2 cellular contexts compared by ENCODE assay signal in the genomic region with DNA sequence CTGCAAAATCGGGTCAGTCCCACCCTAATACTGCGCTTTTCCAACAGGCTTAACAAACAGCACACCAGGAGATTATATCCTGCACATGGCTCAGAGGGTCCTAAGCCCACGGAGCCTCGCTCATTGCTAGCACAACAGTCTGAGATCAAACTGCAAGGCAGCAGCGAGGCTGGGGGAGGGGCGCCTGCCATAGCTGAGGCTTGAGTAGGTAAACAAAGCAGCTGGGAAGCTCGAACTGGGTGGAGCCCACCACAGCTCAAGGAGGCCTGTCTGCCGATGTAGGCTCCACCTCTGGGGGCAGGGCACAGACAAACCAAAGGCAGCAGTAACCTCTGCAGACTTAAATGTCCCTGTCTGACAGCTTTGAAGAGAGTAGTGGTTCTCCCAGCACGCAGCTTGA. TPM values are rescaled to one million over a fixed set of nuclear protein-coding genes. Genes with fewer than 3 reads are reported as not detected.
"Had no signal": no experiment of that assay in that cellular context is flagged by ENCODE, and none has a peak within 500 bp of the region (broad histone marks: within the 10 kb centered on the region; RNA-seq: fewer than 3 reads in every experiment).

No MANE protein-coding gene starts in this region.

RNA-seq across cellular contexts. Expression of gene KLHL41, which starts 56.5 kb away (rescaled TPM):
- total RNA-seq: H7 had no signal
- polyA plus RNA-seq: IgD-negative memory B cell had no signal
